1 cellular context compared by ENCODE assay signal in the genomic region with DNA sequence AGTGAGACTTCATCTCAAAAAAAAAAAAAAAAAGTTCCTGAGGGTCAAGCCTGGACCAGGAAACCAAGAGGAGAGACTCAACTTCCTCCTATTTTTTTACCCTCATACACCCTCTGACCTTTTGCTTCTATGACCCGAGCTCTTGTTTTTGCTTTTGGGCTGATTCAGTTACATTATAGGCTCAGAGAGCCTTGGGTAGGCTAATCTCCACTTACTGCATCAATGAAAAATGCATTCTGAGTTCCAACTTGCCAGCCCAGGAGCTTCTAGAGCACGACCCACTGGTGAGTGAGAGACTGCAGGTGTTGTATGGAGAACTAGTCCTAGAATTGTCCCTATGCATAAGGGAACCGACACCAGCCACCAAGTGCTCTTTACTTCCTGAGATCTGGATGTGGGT.
TF ChIP-seq lines count a peak whose summit lies in the region.

No MANE protein-coding gene starts in this region.

TF ChIP-seq in GM12878, 131 proteins besides CTCF, POLR2A, EP300 and RAD21:
- TF ChIP-seq CBX5 (IDR thresholded peaks at IDR 0.05; ENCODE audit: low read depth) = no peak
- no peak for TF ChIP-seq KAT2A (conservative IDR thresholded peaks at IDR 0.05; ENCODE audit: control insufficient read depth, low read depth, low read length)
- TF ChIP-seq, protein P1, sequence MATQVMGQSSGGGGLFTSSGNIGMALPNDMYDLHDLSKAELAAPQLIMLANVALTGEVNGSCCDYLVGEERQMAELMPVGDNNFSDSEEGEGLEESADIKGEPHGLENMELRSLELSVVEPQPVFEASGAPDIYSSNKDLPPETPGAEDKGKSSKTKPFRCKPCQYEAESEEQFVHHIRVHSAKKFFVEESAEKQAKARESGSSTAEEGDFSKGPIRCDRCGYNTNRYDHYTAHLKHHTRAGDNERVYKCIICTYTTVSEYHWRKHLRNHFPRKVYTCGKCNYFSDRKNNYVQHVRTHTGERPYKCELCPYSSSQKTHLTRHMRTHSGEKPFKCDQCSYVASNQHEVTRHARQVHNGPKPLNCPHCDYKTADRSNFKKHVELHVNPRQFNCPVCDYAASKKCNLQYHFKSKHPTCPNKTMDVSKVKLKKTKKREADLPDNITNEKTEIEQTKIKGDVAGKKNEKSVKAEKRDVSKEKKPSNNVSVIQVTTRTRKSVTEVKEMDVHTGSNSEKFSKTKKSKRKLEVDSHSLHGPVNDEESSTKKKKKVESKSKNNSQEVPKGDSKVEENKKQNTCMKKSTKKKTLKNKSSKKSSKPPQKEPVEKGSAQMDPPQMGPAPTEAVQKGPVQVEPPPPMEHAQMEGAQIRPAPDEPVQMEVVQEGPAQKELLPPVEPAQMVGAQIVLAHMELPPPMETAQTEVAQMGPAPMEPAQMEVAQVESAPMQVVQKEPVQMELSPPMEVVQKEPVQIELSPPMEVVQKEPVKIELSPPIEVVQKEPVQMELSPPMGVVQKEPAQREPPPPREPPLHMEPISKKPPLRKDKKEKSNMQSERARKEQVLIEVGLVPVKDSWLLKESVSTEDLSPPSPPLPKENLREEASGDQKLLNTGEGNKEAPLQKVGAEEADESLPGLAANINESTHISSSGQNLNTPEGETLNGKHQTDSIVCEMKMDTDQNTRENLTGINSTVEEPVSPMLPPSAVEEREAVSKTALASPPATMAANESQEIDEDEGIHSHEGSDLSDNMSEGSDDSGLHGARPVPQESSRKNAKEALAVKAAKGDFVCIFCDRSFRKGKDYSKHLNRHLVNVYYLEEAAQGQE (IDR thresholded peaks at IDR 0.05; ENCODE audit: low read depth, low read length) = no peak
- TF ChIP-seq, protein P2, sequence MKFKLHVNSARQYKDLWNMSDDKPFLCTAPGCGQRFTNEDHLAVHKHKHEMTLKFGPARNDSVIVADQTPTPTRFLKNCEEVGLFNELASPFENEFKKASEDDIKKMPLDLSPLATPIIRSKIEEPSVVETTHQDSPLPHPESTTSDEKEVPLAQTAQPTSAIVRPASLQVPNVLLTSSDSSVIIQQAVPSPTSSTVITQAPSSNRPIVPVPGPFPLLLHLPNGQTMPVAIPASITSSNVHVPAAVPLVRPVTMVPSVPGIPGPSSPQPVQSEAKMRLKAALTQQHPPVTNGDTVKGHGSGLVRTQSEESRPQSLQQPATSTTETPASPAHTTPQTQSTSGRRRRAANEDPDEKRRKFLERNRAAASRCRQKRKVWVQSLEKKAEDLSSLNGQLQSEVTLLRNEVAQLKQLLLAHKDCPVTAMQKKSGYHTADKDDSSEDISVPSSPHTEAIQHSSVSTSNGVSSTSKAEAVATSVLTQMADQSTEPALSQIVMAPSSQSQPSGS (IDR thresholded peaks at IDR 0.05; ENCODE audit: low read length) = no peak
- no peak for TF ChIP-seq TBL1XR1 (IDR thresholded peaks at IDR 0.05; ENCODE audit: low read depth, low read length)
- TF ChIP-seq SP1 (IDR thresholded peaks at IDR 0.05; ENCODE audit: low read depth, low read length) = no peak
- no peak for TF ChIP-seq SPI1 (IDR thresholded peaks at IDR 0.05; ENCODE audit: borderline replicate concordance, insufficient read depth, low read depth, low read length)
- no peak for TF ChIP-seq LARP7 (IDR thresholded peaks at IDR 0.05)
- TF ChIP-seq STAT1 (conservative IDR thresholded peaks at IDR 0.05) = no peak
- TF ChIP-seq IRF4 (IDR thresholded peaks at IDR 0.05; ENCODE audit: low read depth, low read length) = no peak
- no peak for TF ChIP-seq ESRRA (IDR thresholded peaks at IDR 0.05; ENCODE audit: low read length)
